In the genomic region with DNA sequence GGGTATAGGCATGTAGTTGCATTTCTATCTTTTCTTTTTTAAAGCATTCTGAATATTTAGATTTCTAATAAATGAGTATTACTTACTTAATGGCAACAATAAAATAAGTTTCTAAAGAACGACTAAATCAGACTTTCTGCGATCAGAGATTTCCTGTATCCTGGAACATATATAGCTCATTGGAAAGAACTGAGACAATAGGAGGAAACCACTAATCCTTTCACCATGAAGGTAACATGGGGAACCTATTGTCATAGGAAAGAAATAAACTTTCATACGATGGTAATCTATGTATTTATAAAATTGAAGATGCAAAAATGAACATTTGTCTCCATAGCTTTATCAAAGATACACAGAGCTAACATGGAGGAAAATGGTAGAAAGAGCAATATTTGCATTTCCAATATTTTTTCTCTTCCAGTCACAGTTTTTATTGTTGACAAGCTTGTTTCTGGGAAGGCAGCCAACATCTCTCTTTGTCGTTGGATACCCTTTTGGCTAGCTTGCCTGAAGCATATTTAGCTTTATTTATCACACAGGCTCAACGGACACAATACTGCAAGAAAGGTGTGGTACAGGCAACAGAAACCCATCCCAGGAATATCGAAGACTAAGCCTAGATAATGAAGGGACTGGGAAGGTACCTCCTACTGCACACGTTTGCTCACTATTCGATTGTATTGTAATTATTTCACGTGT, we compare ENCODE assay signal across 14 cellular contexts.
DNase-seq lines count a peak whose midpoint lies in the region; ATAC-seq and TF ChIP-seq lines count a peak whose summit lies in the region.
"Had no signal": no experiment of that assay in that cellular context is flagged by ENCODE, and none has a peak within 500 bp of the region (broad histone marks: within the 10 kb centered on the region; RNA-seq: fewer than 3 reads in every experiment).

No MANE protein-coding gene starts in this region.

- H3K9me3 ChIP-seq in A673 (ENCODE audit: low read depth, low read length, poor library complexity, severe bottlenecking): no peaks in the 10 kb centered on the region
- H3K9me3 ChIP-seq in right cardiac atrium (ENCODE audit: control insufficient read depth, low read length): no peaks in the 10 kb centered on the region

- no peaks in the 10 kb centered on the region for H3K4me1 Mint-ChIP-seq in activated T-helper 1 cell treated with anti-CD3 and anti-CD28 coated beads, Interleukin-12 subunit alpha, Interleukin-12 subunit beta, Interleukin-2, Interleukin-4 antibody, amounts not matched to agents 30 ng/mL and 10 ng/mL and 1 ng/mL, durations not matched to agents 14 hours and 24 hours and 36 hours (ENCODE audit: low read depth)
- H3K4me1 Mint-ChIP-seq: memory B cell had no signal

- H3K27me3 ChIP-seq in A673 (replicated peaks; ENCODE audit: insufficient read depth, low read depth, low read length, poor library complexity) (peaks cover 8% of the 10 kb centered on the region), right cardiac atrium (ENCODE audit: control insufficient read depth, insufficient read depth) (no peaks in the 10 kb centered on the region)

- ATAC-seq in SK-N-SH treated with all-trans-retinoic acid at 6 μM for 48 hours (no peak), right cardiac atrium (peak; percentile 85 to 87), GM21360 (IDR thresholded peaks at IDR 0.05; ENCODE audit: unreplicated experiment) (no peak), HG02571 (IDR thresholded peaks at IDR 0.05; ENCODE audit: unreplicated experiment) (no peak), HG03521 (IDR thresholded peaks at IDR 0.05; ENCODE audit: unreplicated experiment) (no peak)
- ATAC-seq: Panc1 had no signal

- H3K4me1 ChIP-seq in A673 (ENCODE audit: insufficient read depth, low read length, poor library complexity, severe bottlenecking) (no peaks in the 10 kb centered on the region), right cardiac atrium (ENCODE audit: control insufficient read depth, insufficient read depth, low read length) (peaks cover 2% of the 10 kb centered on the region)

- no peak overlapping the region for H3K27ac Mint-ChIP-seq in activated T-helper 1 cell treated with anti-CD3 and anti-CD28 coated beads, Interleukin-12 subunit alpha, Interleukin-12 subunit beta, Interleukin-2, Interleukin-4 antibody, amounts not matched to agents 30 ng/mL and 10 ng/mL and 1 ng/mL, durations not matched to agents 14 hours and 24 hours and 36 hours
- H3K27ac Mint-ChIP-seq: memory B cell, type B pancreatic cell had no signal

- H3K36me3 Mint-ChIP-seq in activated T-helper 1 cell treated with anti-CD3 and anti-CD28 coated beads, Interleukin-12 subunit alpha, Interleukin-12 subunit beta, Interleukin-2, Interleukin-4 antibody, amounts not matched to agents 30 ng/mL and 10 ng/mL and 1 ng/mL, durations not matched to agents 14 hours and 24 hours and 36 hours (ENCODE audit: low read depth): no peaks in the 10 kb centered on the region
- H3K36me3 Mint-ChIP-seq: memory B cell, type B pancreatic cell had no signal

- BruUV-seq in A673 (replicated peaks; lab: Mats Ljungman, UMichigan): no TSS peak

- TF ChIP-seq CTCF in A673 (conservative IDR thresholded peaks at IDR 0.05; ENCODE audit: low read depth, low read length): no peak

- H3K27ac ChIP-seq in A673 (ENCODE audit: low read depth, low read length, poor library complexity, severe bottlenecking) (no peak overlapping the region), right cardiac atrium (ENCODE audit: low read length) (no peak overlapping the region)

- POLR2A ChIA-PET in A673 (lab: Charles Lee; ENCODE audit: low non-redundant PET): interaction anchor here (0.6 kb wide), 1 partner anchor 131 kb away, joined by 5 read pairs; no protein-coding TSS in a partner anchor

- no peaks in the 10 kb centered on the region for H3K27me3 Mint-ChIP-seq in activated T-helper 1 cell treated with anti-CD3 and anti-CD28 coated beads, Interleukin-12 subunit alpha, Interleukin-12 subunit beta, Interleukin-2, Interleukin-4 antibody, amounts not matched to agents 30 ng/mL and 10 ng/mL and 1 ng/mL, durations not matched to agents 14 hours and 24 hours and 36 hours (ENCODE audit: insufficient read depth)
- H3K27me3 Mint-ChIP-seq: type B pancreatic cell had no signal

- DNase-seq in A673 (ENCODE audit: low spot score) (peak; percentile 61), NCI-H1105 (lab: John Stamatoyannopoulos, UW) (peak; percentile 90), right cardiac atrium (no peak)
- DNase-seq in activated T-helper 1 cell treated with anti-CD3 and anti-CD28 coated beads, Interleukin-12 subunit alpha, Interleukin-12 subunit beta, Interleukin-2, Interleukin-4 antibody, amounts not matched to agents 30 ng/mL and 10 ng/mL and 1 ng/mL, durations not matched to agents 14 hours and 24 hours and 36 hours (ENCODE audit: low spot score): no peak
- DNase-seq: activated CD4-positive, alpha-beta T cell treated with anti-CD3 and anti-CD28 coated beads, Interleukin-2, amount 50 U/mL, for 1 hour; hypothalamus; NCI-H1436 treated with DMSO at 0.1 percent for 48 hours had no signal

- H3K4me3 Mint-ChIP-seq in activated T-helper 1 cell treated with anti-CD3 and anti-CD28 coated beads, Interleukin-12 subunit alpha, Interleukin-12 subunit beta, Interleukin-2, Interleukin-4 antibody, amounts not matched to agents 30 ng/mL and 10 ng/mL and 1 ng/mL, durations not matched to agents 14 hours and 24 hours and 36 hours: no peak overlapping the region
- H3K4me3 Mint-ChIP-seq: memory B cell, type B pancreatic cell had no signal

- no peaks in the 10 kb centered on the region for H3K9me3 Mint-ChIP-seq in activated T-helper 1 cell treated with anti-CD3 and anti-CD28 coated beads, Interleukin-12 subunit alpha, Interleukin-12 subunit beta, Interleukin-2, Interleukin-4 antibody, amounts not matched to agents 30 ng/mL and 10 ng/mL and 1 ng/mL, durations not matched to agents 14 hours and 24 hours and 36 hours
- H3K9me3 Mint-ChIP-seq: memory B cell, type B pancreatic cell had no signal

- intact Hi-C loops in A673 (cut with micrococcal nuclease; ENCODE audit: unreplicated experiment) (no loop called here), right cardiac atrium (cut with DNase I) (no loop called here)
- intact Hi-C loops in activated T-helper 1 cell treated with anti-CD3 and anti-CD28 coated beads, Interleukin-12 subunit alpha, Interleukin-12 subunit beta, Interleukin-2, Interleukin-4 antibody, amounts not matched to agents 30 ng/mL and 10 ng/mL and 1 ng/mL, durations not matched to agents 14 hours and 24 hours and 36 hours (cut with micrococcal nuclease): no loop called here

- no peaks in the 10 kb centered on the region for H3K36me3 ChIP-seq in A673 (ENCODE audit: insufficient read depth, low read length, poor library complexity, severe bottlenecking)

- WGBS in right cardiac atrium: 15% methylated on average over 9 of the region's 9 CpGs

- CTCF ChIA-PET in A673 (lab: Charles Lee): no interaction called here

- H3K4me3 ChIP-seq in A673 (ENCODE audit: low read depth, low read length, poor library complexity, severe bottlenecking): no peak overlapping the region
- no peak overlapping the region for H3K4me3 ChIP-seq in right cardiac atrium (ENCODE audit: low read length)

TF ChIP-seq in SK-N-SH treated with all-trans-retinoic acid at 6 μM for 48 hours, 23 proteins besides CTCF, POLR2A, EP300 and RAD21:
- TF ChIP-seq, protein P1, sequence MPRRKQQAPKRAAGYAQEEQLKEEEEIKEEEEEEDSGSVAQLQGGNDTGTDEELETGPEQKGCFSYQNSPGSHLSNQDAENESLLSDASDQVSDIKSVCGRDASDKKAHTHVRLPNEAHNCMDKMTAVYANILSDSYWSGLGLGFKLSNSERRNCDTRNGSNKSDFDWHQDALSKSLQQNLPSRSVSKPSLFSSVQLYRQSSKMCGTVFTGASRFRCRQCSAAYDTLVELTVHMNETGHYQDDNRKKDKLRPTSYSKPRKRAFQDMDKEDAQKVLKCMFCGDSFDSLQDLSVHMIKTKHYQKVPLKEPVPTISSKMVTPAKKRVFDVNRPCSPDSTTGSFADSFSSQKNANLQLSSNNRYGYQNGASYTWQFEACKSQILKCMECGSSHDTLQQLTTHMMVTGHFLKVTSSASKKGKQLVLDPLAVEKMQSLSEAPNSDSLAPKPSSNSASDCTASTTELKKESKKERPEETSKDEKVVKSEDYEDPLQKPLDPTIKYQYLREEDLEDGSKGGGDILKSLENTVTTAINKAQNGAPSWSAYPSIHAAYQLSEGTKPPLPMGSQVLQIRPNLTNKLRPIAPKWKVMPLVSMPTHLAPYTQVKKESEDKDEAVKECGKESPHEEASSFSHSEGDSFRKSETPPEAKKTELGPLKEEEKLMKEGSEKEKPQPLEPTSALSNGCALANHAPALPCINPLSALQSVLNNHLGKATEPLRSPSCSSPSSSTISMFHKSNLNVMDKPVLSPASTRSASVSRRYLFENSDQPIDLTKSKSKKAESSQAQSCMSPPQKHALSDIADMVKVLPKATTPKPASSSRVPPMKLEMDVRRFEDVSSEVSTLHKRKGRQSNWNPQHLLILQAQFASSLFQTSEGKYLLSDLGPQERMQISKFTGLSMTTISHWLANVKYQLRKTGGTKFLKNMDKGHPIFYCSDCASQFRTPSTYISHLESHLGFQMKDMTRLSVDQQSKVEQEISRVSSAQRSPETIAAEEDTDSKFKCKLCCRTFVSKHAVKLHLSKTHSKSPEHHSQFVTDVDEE (CRISPR knock-in tag; IDR thresholded peaks at IDR 0.05): 0 out of 2 replicates have a peak, but pooled peaks have one; percentile 29
- TF ChIP-seq CREB5 (CRISPR knock-in tag; IDR thresholded peaks at IDR 0.05; ENCODE audit: low read depth): no peak

Comparison
In these comparisons a context has a peak if more than half of its experiments do, and no peak if none do; other contexts are left out.
1. DNase-seq: peak in A673 (single experiment) and NCI-H1105 (single experiment); none in right cardiac atrium (0 of 3) and activated T-helper 1 cell treated with anti-CD3 and anti-CD28 coated beads, Interleukin-12 subunit alpha, Interleukin-12 subunit beta, Interleukin-2, Interleukin-4 antibody, amounts not matched to agents 30 ng/mL and 10 ng/mL and 1 ng/mL, durations not matched to agents 14 hours and 24 hours and 36 hours (single experiment).
2. ATAC-seq: peak in right cardiac atrium (2 of 2); none in SK-N-SH treated with all-trans-retinoic acid at 6 μM for 48 hours (single experiment), GM21360 (single experiment), HG02571 (single experiment) and HG03521 (single experiment).